In the genomic region with DNA sequence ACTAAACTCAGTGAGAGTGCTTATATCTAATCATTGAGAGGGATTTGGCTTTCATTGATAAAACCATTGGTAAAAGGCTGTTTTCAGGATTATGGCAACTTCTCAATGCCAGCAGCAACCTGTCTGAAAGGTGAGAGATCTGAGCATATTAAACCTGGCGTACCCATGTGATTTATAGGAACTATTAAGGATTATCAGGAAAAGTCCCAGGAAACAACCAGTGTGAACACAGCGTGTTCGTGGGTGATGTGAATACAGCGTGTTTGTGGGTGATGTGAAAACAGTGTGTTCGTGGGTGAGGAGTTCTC, we compare ENCODE assay signal across 8 cellular contexts.
A peak's percentile ranks its signal among the peaks of the same experiment; 100 is the strongest.
DNase-seq lines count a peak whose midpoint lies in the region; ATAC-seq and TF ChIP-seq lines count a peak whose summit lies in the region.

No MANE protein-coding gene starts in this region.

- H3K4me2 ChIP-seq in mammary epithelial cell (ENCODE audit: insufficient read depth, low read depth, low read length): peak overlapping the region; percentile 87
- H3K4me2 ChIP-seq in neural cell (ENCODE audit: low read length): peak overlapping the region; percentile 46

- H3F3A ChIP-seq in neural cell (ENCODE audit: insufficient read depth, low read length, poor library complexity, severe bottlenecking): no peaks in the 10 kb centered on the region

- H3K9ac ChIP-seq in mammary epithelial cell (ENCODE audit: insufficient read depth, low read length): no peak overlapping the region
- H3K9ac ChIP-seq in neural cell (ENCODE audit: low read length): peak overlapping the region; percentile 52

- H3K9me2 ChIP-seq in neural cell (ENCODE audit: insufficient read depth, low read length): no peaks in the 10 kb centered on the region

- no peaks in the 10 kb centered on the region for H3K36me3 ChIP-seq in mammary epithelial cell (ENCODE audit: insufficient read depth, low read length)
- no peaks in the 10 kb centered on the region for H3K36me3 ChIP-seq in neural cell (ENCODE audit: insufficient read depth, low read length)

- no peak overlapping the region for H3K27ac ChIP-seq in mammary epithelial cell (ENCODE audit: insufficient read depth, low read depth, low read length)
- H3K27ac ChIP-seq in neural cell (ENCODE audit: low read length): peak overlapping the region; percentile 11

- H3K4me3 ChIP-seq in GM08714 (ENCODE audit: low read length) (peak overlapping the region; percentile 65), mammary epithelial cell (replicated peaks in 1 of 3; ENCODE audit: insufficient read depth in 1 of 3, low read depth in 2 of 3, low read length in 3 of 3) (peak overlapping the region; percentile 62 to 86 (median 84)), neural cell (ENCODE audit: low read length) (peak overlapping the region; percentile 60)

- TF ChIP-seq CTCF in mammary epithelial cell (conservative IDR thresholded peaks at IDR 0.05 in 1 of 2, IDR thresholded peaks at IDR 0.05 in 1 of 2; ENCODE audit: extremely low read depth in 1 of 2, insufficient read depth in 1 of 2, low read depth in 1 of 2, low read length in 2 of 2): no peak
- TF ChIP-seq CTCF in neural cell (IDR thresholded peaks at IDR 0.05; ENCODE audit: poor library complexity, severe bottlenecking): no peak

- H3K27me3 ChIP-seq in mammary epithelial cell (ENCODE audit: insufficient read depth, low read length) (no peaks in the 10 kb centered on the region), neural cell (ENCODE audit: insufficient read depth, low read depth, low read length) (no peaks in the 10 kb centered on the region)

- CTCF ChIA-PET in mammary epithelial cell (lab: Charles Lee; ENCODE audit: low non-redundant PET): interaction anchor here (0.6 to 1.0 kb wide), 3 partner anchors 106 to 471 kb away, joined by 3 to 4 read pairs (median 4); no protein-coding TSS in a partner anchor

- intact Hi-C loops in mammary epithelial cell (cut with micrococcal nuclease): loop anchor here (1.0 to 10.0 kb wide), 6 partner anchors 106 to 458 kb away; partner anchors contain the start of gene CUL1

- H3K9me3 ChIP-seq in mammary epithelial cell (replicated peaks; ENCODE audit: insufficient read depth, low read length): no peaks in the 10 kb centered on the region
- no peaks in the 10 kb centered on the region for H3K9me3 ChIP-seq in neural cell (ENCODE audit: low read length)

- dilution Hi-C loops in mammary epithelial cell (cut with HindIII; ENCODE audit: low sequenced_read_pairs): loop anchor here (5.0 to 10.0 kb wide), 2 partner anchors 388 to 465 kb away; no protein-coding TSS in a partner anchor

- no peak for DNase-seq in mammary epithelial cell
- no peak for DNase-seq in COR-L47 (lab: John Stamatoyannopoulos, UW)
- no peak for DNase-seq in NCI-H1694 treated with DMSO at 0.1 percent for 48 hours (lab: John Stamatoyannopoulos, UW)

- ATAC-seq in HG03097 (IDR thresholded peaks at IDR 0.05; ENCODE audit: low FRiP score, unreplicated experiment): peak; percentile 5
- ATAC-seq in GM18519 (IDR thresholded peaks at IDR 0.05; ENCODE audit: low FRiP score, unreplicated experiment): no peak
- ATAC-seq in HG03025 (IDR thresholded peaks at IDR 0.05; ENCODE audit: low FRiP score, unreplicated experiment): no peak

- BruUV-seq in mammary epithelial cell (replicated peaks; lab: Mats Ljungman, UMichigan): no TSS peak

- H3K79me2 ChIP-seq in mammary epithelial cell (ENCODE audit: insufficient read depth, low read length): no peaks in the 10 kb centered on the region
- no peaks in the 10 kb centered on the region for H3K79me2 ChIP-seq in neural cell (replicated peaks; ENCODE audit: insufficient read depth, low read length)

- no peak for TF ChIP-seq RAD21 in neural cell (conservative IDR thresholded peaks at IDR 0.05)

- in situ Hi-C loops in mammary epithelial cell (cut with MboI; ENCODE audit: low sequenced_read_pairs in 2 of 2): loop anchor here (5.0 to 25.0 kb wide), 4 partner anchors 385 to 700 kb away; no protein-coding TSS in a partner anchor

- WGBS in mammary epithelial cell (ENCODE audit: low coverage, missing lambda C conversion rate): 3% methylated on average over 5 of the region's 5 CpGs

- H4K20me1 ChIP-seq in mammary epithelial cell (ENCODE audit: insufficient read depth, low read length) (no peaks in the 10 kb centered on the region), neural cell (ENCODE audit: insufficient read depth) (no peaks in the 10 kb centered on the region)

- no peak for TF ChIP-seq EP300 in neural cell (conservative IDR thresholded peaks at IDR 0.05; ENCODE audit: poor library complexity, severe bottlenecking)

- H2AFZ ChIP-seq in mammary epithelial cell (ENCODE audit: low read depth, low read length): peak overlapping the region; percentile 81
- no peak overlapping the region for H2AFZ ChIP-seq in neural cell (ENCODE audit: low read depth, low read length)

- peaks cover 11% of the 10 kb centered on the region for H3K4me1 ChIP-seq in mammary epithelial cell (ENCODE audit: insufficient read depth, low read length)

TF ChIP-seq in neural cell, 6 proteins besides CTCF, POLR2A, EP300 and RAD21:
- TF ChIP-seq POLR2AphosphoS5 (IDR thresholded peaks at IDR 0.05): no peak
- TF ChIP-seq SMC3 (conservative IDR thresholded peaks at IDR 0.05; ENCODE audit: poor library complexity): no peak
- TF ChIP-seq EZH2 (IDR thresholded peaks at IDR 0.05; ENCODE audit: borderline replicate concordance, insufficient read depth, low read length, poor library complexity, severe bottlenecking): no peak
- TF ChIP-seq, protein P1, sequence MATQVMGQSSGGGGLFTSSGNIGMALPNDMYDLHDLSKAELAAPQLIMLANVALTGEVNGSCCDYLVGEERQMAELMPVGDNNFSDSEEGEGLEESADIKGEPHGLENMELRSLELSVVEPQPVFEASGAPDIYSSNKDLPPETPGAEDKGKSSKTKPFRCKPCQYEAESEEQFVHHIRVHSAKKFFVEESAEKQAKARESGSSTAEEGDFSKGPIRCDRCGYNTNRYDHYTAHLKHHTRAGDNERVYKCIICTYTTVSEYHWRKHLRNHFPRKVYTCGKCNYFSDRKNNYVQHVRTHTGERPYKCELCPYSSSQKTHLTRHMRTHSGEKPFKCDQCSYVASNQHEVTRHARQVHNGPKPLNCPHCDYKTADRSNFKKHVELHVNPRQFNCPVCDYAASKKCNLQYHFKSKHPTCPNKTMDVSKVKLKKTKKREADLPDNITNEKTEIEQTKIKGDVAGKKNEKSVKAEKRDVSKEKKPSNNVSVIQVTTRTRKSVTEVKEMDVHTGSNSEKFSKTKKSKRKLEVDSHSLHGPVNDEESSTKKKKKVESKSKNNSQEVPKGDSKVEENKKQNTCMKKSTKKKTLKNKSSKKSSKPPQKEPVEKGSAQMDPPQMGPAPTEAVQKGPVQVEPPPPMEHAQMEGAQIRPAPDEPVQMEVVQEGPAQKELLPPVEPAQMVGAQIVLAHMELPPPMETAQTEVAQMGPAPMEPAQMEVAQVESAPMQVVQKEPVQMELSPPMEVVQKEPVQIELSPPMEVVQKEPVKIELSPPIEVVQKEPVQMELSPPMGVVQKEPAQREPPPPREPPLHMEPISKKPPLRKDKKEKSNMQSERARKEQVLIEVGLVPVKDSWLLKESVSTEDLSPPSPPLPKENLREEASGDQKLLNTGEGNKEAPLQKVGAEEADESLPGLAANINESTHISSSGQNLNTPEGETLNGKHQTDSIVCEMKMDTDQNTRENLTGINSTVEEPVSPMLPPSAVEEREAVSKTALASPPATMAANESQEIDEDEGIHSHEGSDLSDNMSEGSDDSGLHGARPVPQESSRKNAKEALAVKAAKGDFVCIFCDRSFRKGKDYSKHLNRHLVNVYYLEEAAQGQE (IDR thresholded peaks at IDR 0.05; ENCODE audit: borderline replicate concordance): no peak
- no peak for TF ChIP-seq TAF1 (IDR thresholded peaks at IDR 0.05; ENCODE audit: low read depth)
- TF ChIP-seq MXI1 (conservative IDR thresholded peaks at IDR 0.05; ENCODE audit: poor library complexity, severe bottlenecking): no peak
